In the genomic region with DNA sequence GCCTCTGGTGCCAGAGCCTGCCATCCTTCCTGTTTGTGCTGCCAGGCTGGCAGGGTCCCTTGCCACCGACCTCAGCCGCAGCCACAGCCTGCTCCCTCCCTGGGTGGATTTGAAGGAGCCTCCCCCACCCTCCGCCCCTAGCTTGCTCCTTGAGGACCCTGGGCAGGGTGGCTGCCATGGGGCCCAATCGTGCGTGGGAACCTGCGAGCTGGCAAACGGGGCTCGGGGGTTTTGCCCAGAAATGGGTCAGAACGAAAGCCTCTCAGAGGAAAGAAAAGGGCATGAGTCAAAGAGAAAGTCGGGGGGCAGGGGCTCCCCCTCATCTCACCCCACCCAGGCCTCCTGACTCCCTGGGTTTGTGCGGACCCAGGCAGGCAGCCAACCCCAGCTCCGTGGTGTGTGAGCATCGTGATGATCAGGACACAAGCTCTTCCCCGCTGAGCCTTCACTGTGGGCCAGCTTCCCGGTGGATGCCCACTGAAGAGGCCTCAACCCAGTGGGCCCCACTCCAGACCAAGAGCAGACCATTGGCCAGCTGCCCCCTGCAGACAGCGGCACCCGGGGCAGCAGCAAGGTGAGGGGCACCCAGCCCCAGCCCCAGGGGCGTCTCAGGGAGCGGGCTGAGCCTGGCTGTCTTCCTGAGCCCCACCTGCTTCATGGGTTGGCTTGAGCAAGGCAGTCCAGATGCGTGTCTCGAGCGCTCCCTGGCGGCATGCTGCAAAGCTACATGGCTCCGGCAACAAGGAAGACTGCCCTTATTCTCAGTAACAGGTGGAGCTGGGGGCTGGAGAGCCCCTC, we compare ENCODE assay signal across 8 cellular contexts. TPM values are rescaled to one million over a fixed set of nuclear protein-coding genes. Genes with fewer than 3 reads are reported as not detected.
DNase-seq lines count a peak whose midpoint lies in the region; ATAC-seq and TF ChIP-seq lines count a peak whose summit lies in the region.

No MANE protein-coding gene starts in this region.

- intact Hi-C loops in left lung (cut with DNase I): no loop called here

- peak; percentile 92 for DNase-seq in GM10248 (ENCODE audit: extremely low spot score)
- DNase-seq in NCI-H526 treated with DMSO at 0.1 percent for 48 hours (lab: John Stamatoyannopoulos, UW): peak; percentile 65
- DNase-seq in activated CD4-positive, alpha-beta T cell treated with anti-CD3 and anti-CD28 coated beads for 48 hours: peak; percentile 92
- no peak for DNase-seq in chondrocyte (ENCODE audit: low spot score)
- DNase-seq in left lung: peak; percentile 87 to 96
- peak; percentile 77 for DNase-seq in stimulated activated CD4-positive, alpha-beta T cell treated with anti-CD3 and anti-CD28 coated beads, Interleukin-2, amount 100 ng/mL, for 4 hours (ENCODE audit: low read depth)

- peak overlapping the region in 1 of 2 donors; percentile 52 for H3K4me3 ChIP-seq in left lung

- TF ChIP-seq CTCF in GM10248 (IDR thresholded peaks at IDR 0.05; ENCODE audit: control extremely low read depth, extremely low read depth, low read depth, missing control alignments) (peak; percentile 96), chondrocyte (IDR thresholded peaks at IDR 0.05) (peak; percentile 85), left lung (IDR thresholded peaks at IDR 0.05) (peak; percentile 90 to 95)

- H3K9me3 Mint-ChIP-seq in chondrocyte (ENCODE audit: low read depth): no peaks in the 10 kb centered on the region

- H3K4me3 Mint-ChIP-seq in chondrocyte (ENCODE audit: unreplicated experiment): no peak overlapping the region

- H3K9me3 ChIP-seq in left lung: no peaks in the 10 kb centered on the region

- no peaks in the 10 kb centered on the region for H3K27me3 ChIP-seq in left lung

- peak; percentile 40 for ATAC-seq in HG03097 (IDR thresholded peaks at IDR 0.05; ENCODE audit: low FRiP score, unreplicated experiment)
- peak; percentile 87 for ATAC-seq in left lung
- no peak for ATAC-seq in HG02973 (IDR thresholded peaks at IDR 0.05; ENCODE audit: unreplicated experiment)

- no peaks in the 10 kb centered on the region for H3K4me1 Mint-ChIP-seq in chondrocyte (ENCODE audit: low read depth)

- H3K36me3 Mint-ChIP-seq in chondrocyte (ENCODE audit: low read depth): peaks cover 4% of the 10 kb centered on the region

- H3K4me1 ChIP-seq in left lung: peaks cover 10 to 57% of the 10 kb centered on the region in 2 donors

- H3K27ac ChIP-seq in left lung: peak overlapping the region; percentile 14 to 84

- CTCF ChIA-PET in GM10248 (lab: Yijun Ruan, JAX): interaction anchor here (0.6 to 9.4 kb wide), 66 partner anchors 9 to 363 kb away, joined by 3 to 202 read pairs (median 5); a partner anchor contains a TSS

- H3K27ac Mint-ChIP-seq in chondrocyte (ENCODE audit: unreplicated experiment): no peak overlapping the region

- no peaks in the 10 kb centered on the region for H3K27me3 Mint-ChIP-seq in chondrocyte (ENCODE audit: low read depth)

- POLR2A ChIA-PET in GM10248 (lab: Yijun Ruan, JAX): interaction anchor here (0.7 to 1.3 kb wide), 4 partner anchors 42 to 316 kb away, joined by 3 to 4 read pairs (median 4); a partner anchor contains a TSS

- H3K36me3 ChIP-seq in left lung: peaks cover 0 to 28% of the 10 kb centered on the region in 2 donors

RNA-seq across cellular contexts. Expression of a gene that starts 3.0 kb away (rescaled TPM):
- total RNA-seq in chondrocyte (not detected in 3 replicates), left lung (1 to 10 TPM in 1 of 2 donors, under 1 TPM in 1; 0.17 to 2.9 TPM)

RNA-seq across cellular contexts. Expression of a gene that starts 6.9 kb away (rescaled TPM):
- 55.3 to 62.4 TPM (median 59.1 TPM) in 3 replicates for total RNA-seq in chondrocyte
- total RNA-seq in left lung: 10 to 100 TPM; 34.5 to 34.8 TPM

RNA-seq across cellular contexts. Expression of a gene that starts 11.1 kb away (rescaled TPM):
- total RNA-seq in chondrocyte (88.1 to 90.8 TPM (median 88.7 TPM) in 3 replicates), left lung (100 to 1,000 TPM; 104 to 105 TPM)

RNA-seq across cellular contexts. Expression of a gene that starts 19.0 kb away (rescaled TPM):
- 0.15 TPM in 1 of 3 replicates, not detected in the others for total RNA-seq in chondrocyte
- under 1 TPM; 0.71 to 0.87 TPM for total RNA-seq in left lung

RNA-seq across cellular contexts. Expression of a gene that starts 35.4 kb away (rescaled TPM):
- 0.87 to 3.2 TPM (median 2.5 TPM) in 3 replicates for total RNA-seq in chondrocyte
- total RNA-seq in left lung: 1 to 10 TPM; 2.7 to 4.6 TPM
